Comparison of ENCODE assay signal across 28 cellular contexts in genomic region chr19:5613466-5613865, GRCh38. TPM values are rescaled to one million over a fixed set of nuclear protein-coding genes. Genes with fewer than 3 reads are reported as not detected.
"Had no signal": no experiment of that assay in that cellular context is flagged by ENCODE, and none has a peak within 500 bp of the region (broad histone marks: within the 10 kb centered on the region; RNA-seq: fewer than 3 reads in every experiment).

No MANE protein-coding gene starts in this region.

- H3K4me3 ChIP-seq: cardiac muscle cell, PC-9 had no signal

- H3K27ac Mint-ChIP-seq: activated CD4-positive, alpha-beta T cell treated with anti-CD3 and anti-CD28 coated beads, Interleukin-2, amount 10 ng/mL, durations not matched to agents 24 days and 14 days; activated T-helper 17 cell treated with anti-CD3 and anti-CD28 coated beads, Interleukin-2, amount 50 U/mL, for 72 hours; T-cell had no signal

- H2AFZ ChIP-seq: PC-9 had no signal

- H3K27ac ChIP-seq: cardiac muscle cell, PC-9, RWPE1 had no signal

- H3K27me3 ChIP-seq: cardiac muscle cell had no signal

- ATAC-seq: activated T-helper 17 cell treated with anti-CD3 and anti-CD28 coated beads, Interleukin-2, amount 50 U/mL, for 72 hours; SK-N-SH treated with all-trans-retinoic acid at 6 μM for 48 hours; T-cell had no signal

- H3K4me2 ChIP-seq: PC-9 had no signal

- FAIRE-seq: RCC 7860, TTC549 had no signal

- H3K9me3 Mint-ChIP-seq: activated CD4-positive, alpha-beta T cell treated with anti-CD3 and anti-CD28 coated beads, Interleukin-2, amount 10 ng/mL, durations not matched to agents 24 days and 14 days; activated naive CD4-positive, alpha-beta T cell treated with anti-CD3 and anti-CD28 coated beads, Interleukin-2, amount 10 ng/mL, durations not matched to agents 7 days and 5 days; activated naive CD8-positive, alpha-beta T cell treated with anti-CD3 and anti-CD28 coated beads for 36 hours; activated T-helper 17 cell treated with anti-CD3 and anti-CD28 coated beads, Interleukin-2, amount 50 U/mL, for 72 hours; T-cell had no signal

- DNase-seq: activated CD4-positive, alpha-beta T cell treated with anti-CD3 and anti-CD28 coated beads, Interleukin-2, amount 10 ng/mL, durations not matched to agents 24 days and 14 days; activated CD4-positive, alpha-beta T cell treated with anti-CD3 and anti-CD28 coated beads, Interleukin-2, amount 50 U/mL, for 4 hours; activated CD8-positive, alpha-beta memory T cell treated with anti-CD3 and anti-CD28 coated beads, Interleukin-2, amount 50 U/mL, for 4 hours; activated gamma-delta T cell treated with Interleukin-2 at 50 U/mL for 16 hours; activated naive CD4-positive, alpha-beta T cell treated with anti-CD3 and anti-CD28 coated beads, Interleukin-2, amount 10 ng/mL, durations not matched to agents 7 days and 5 days; activated naive CD8-positive, alpha-beta T cell treated with anti-CD3 and anti-CD28 coated beads for 36 hours; activated T-cell treated with anti-CD3 and anti-CD28 coated beads for 4 hours; activated T-cell treated with anti-CD3 and anti-CD28 coated beads, Interleukin-2, amount 50 U/mL, for 48 hours; amniotic stem cell; NCI-H1048; NCI-H1105 treated with DMSO at 0.1 percent for 48 hours; NCI-H1436; NCI-H1694; NCI-H1930; NCI-H345; NCI-H524 treated with DMSO at 0.1 percent for 48 hours; NK-92 treated with Interleukin-12 subunit alpha and Interleukin-12 subunit beta, amount 100 ng/mL, for 24 hours; PC-9; SIG-M5; T-cell had no signal

RNA-seq across cellular contexts. Expression of gene TINCR, which starts 45.7 kb away (rescaled TPM):
- total RNA-seq: NCI-H460, Right ventricle myocardium inferior had no signal
